24 cellular contexts compared by ENCODE assay signal in the genomic region with DNA sequence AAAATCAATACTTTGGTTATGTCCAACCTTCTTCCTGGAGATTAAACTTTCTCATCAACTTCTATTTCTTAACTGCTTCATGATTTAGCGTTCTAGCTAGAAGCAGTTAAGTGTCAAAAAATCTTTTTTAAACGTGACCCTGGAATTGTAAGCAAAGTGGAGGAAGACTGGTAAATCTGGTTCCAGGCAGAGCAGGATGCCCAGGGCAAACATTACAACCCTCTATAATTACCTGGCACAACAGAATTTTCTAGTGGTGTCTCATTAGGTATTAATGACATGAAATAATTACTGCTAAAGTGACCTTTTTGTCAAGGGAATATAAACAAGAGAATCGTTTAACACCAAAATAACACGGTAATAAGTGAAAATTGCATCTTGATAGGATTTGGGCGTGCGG.
"Had no signal": no experiment of that assay in that cellular context is flagged by ENCODE, and none has a peak within 500 bp of the region (broad histone marks: within the 10 kb centered on the region; RNA-seq: fewer than 3 reads in every experiment).

No MANE protein-coding gene starts in this region.

- H3K27me3 Mint-ChIP-seq: activated CD4-positive, alpha-beta memory T cell treated with anti-CD3 and anti-CD28 coated beads, Interleukin-2, amount 10 ng/mL, durations not matched to agents 7 days and 5 days; activated CD4-positive, alpha-beta T cell treated with anti-CD3 and anti-CD28 coated beads, Interleukin-2, amount 10 ng/mL, durations not matched to agents 24 days and 14 days; dendritic cell treated with granulocyte-macrophage colony-stimulating factor and Interleukin-4, amounts not matched to agents 40 ng/mL and 50 ng/mL, for 4 days; naive B cell; stimulated activated naive B cell treated with anti-CD40 and anti-IgM and Interleukin-4, amounts not matched to agents 10 μg/mL and 1 μg/mL and 100 μg/mL, for 72 hours had no signal

- H3K4me3 ChIP-seq: heart right ventricle, sigmoid colon, transverse colon, vagina had no signal

- DNase-seq: activated CD4-positive, alpha-beta memory T cell treated with anti-CD3 and anti-CD28 coated beads, Interleukin-2, amount 10 ng/mL, durations not matched to agents 7 days and 5 days; activated effector memory CD4-positive, alpha-beta T cell treated with Interleukin-2 at 50 U/mL for 16 hours; activated naive CD4-positive, alpha-beta T cell treated with anti-CD3 and anti-CD28 coated beads for 36 hours; activated T-cell treated with anti-CD3 and anti-CD28 coated beads, Interleukin-2, amount 50 U/mL, for 72 hours; amygdala; effector CD4-positive, alpha-beta T cell; erythroblast; foreskin fibroblast; heart right ventricle; left colon; mesendoderm; naive B cell; occipital lobe; posterior cingulate gyrus; retina; sigmoid colon; stimulated activated CD4-positive, alpha-beta T cell treated with anti-CD3 and anti-CD28 coated beads, Interleukin-2, amount 100 ng/mL, for 48 hours; stimulated activated CD8-positive, alpha-beta memory T cell treated with anti-CD3 and anti-CD28 coated beads, Interleukin-4, amount 100 ng/mL, for 48 hours; stimulated activated naive B cell treated with anti-CD40 and anti-IgM and Interleukin-4, amounts not matched to agents 10 μg/mL and 1 μg/mL and 100 μg/mL, for 72 hours; T1000; transverse colon had no signal

- H3K4me1 Mint-ChIP-seq: naive B cell had no signal

- H3K4me1 ChIP-seq: sigmoid colon, transverse colon, vagina had no signal

- H3K27ac ChIP-seq: heart right ventricle, sigmoid colon, transverse colon, vagina had no signal

- H3K4me3 Mint-ChIP-seq: activated CD4-positive, alpha-beta memory T cell treated with anti-CD3 and anti-CD28 coated beads, Interleukin-2, amount 10 ng/mL, durations not matched to agents 7 days and 5 days; activated CD4-positive, alpha-beta T cell treated with anti-CD3 and anti-CD28 coated beads, Interleukin-2, amount 10 ng/mL, durations not matched to agents 24 days and 14 days; activated naive CD4-positive, alpha-beta T cell treated with anti-CD3 and anti-CD28 coated beads for 36 hours; activated T-cell treated with anti-CD3 and anti-CD28 coated beads, Interleukin-2, amount 50 U/mL, for 72 hours; dendritic cell treated with granulocyte-macrophage colony-stimulating factor and Interleukin-4, amounts not matched to agents 40 ng/mL and 50 ng/mL, for 4 days; naive B cell; stimulated activated naive B cell treated with anti-CD40 and anti-IgM and Interleukin-4, amounts not matched to agents 10 μg/mL and 1 μg/mL and 100 μg/mL, for 72 hours had no signal

- H3K9me3 Mint-ChIP-seq: activated CD4-positive, alpha-beta memory T cell treated with anti-CD3 and anti-CD28 coated beads, Interleukin-2, amount 10 ng/mL, durations not matched to agents 7 days and 5 days; activated CD4-positive, alpha-beta T cell treated with anti-CD3 and anti-CD28 coated beads, Interleukin-2, amount 10 ng/mL, durations not matched to agents 24 days and 14 days; activated naive CD4-positive, alpha-beta T cell treated with anti-CD3 and anti-CD28 coated beads for 36 hours; activated T-cell treated with anti-CD3 and anti-CD28 coated beads, Interleukin-2, amount 50 U/mL, for 72 hours; dendritic cell treated with granulocyte-macrophage colony-stimulating factor and Interleukin-4, amounts not matched to agents 40 ng/mL and 50 ng/mL, for 4 days; naive B cell; stimulated activated naive B cell treated with anti-CD40 and anti-IgM and Interleukin-4, amounts not matched to agents 10 μg/mL and 1 μg/mL and 100 μg/mL, for 72 hours had no signal

- H3K27ac Mint-ChIP-seq: activated CD4-positive, alpha-beta memory T cell treated with anti-CD3 and anti-CD28 coated beads, Interleukin-2, amount 10 ng/mL, durations not matched to agents 7 days and 5 days; activated CD4-positive, alpha-beta T cell treated with anti-CD3 and anti-CD28 coated beads, Interleukin-2, amount 10 ng/mL, durations not matched to agents 24 days and 14 days; activated naive CD4-positive, alpha-beta T cell treated with anti-CD3 and anti-CD28 coated beads for 36 hours; activated T-cell treated with anti-CD3 and anti-CD28 coated beads, Interleukin-2, amount 50 U/mL, for 72 hours; dendritic cell treated with granulocyte-macrophage colony-stimulating factor and Interleukin-4, amounts not matched to agents 40 ng/mL and 50 ng/mL, for 4 days; stimulated activated naive B cell treated with anti-CD40 and anti-IgM and Interleukin-4, amounts not matched to agents 10 μg/mL and 1 μg/mL and 100 μg/mL, for 72 hours had no signal

- H3K27me3 ChIP-seq: heart right ventricle, sigmoid colon, transverse colon, vagina had no signal

- ATAC-seq: activated T-cell treated with anti-CD3 and anti-CD28 coated beads, Interleukin-2, amount 50 U/mL, for 72 hours; heart right ventricle; left colon; stimulated activated naive B cell treated with anti-CD40 and anti-IgM and Interleukin-4, amounts not matched to agents 10 μg/mL and 1 μg/mL and 100 μg/mL, for 72 hours had no signal

- H3K9me3 ChIP-seq: heart right ventricle, sigmoid colon, transverse colon, vagina had no signal
